In genomic region chr19:3186891-3187661, GRCh38 we compare ENCODE assay signal across 1 cellular context.
TF ChIP-seq lines count a peak whose summit lies in the region.

No MANE protein-coding gene starts in this region.

TF ChIP-seq in IMR-90, 13 proteins besides CTCF, POLR2A, EP300 and RAD21 (continued from another document):
- TF ChIP-seq BHLHE40 (IDR thresholded peaks at IDR 0.05; ENCODE audit: low read depth, low read length) (no peak), MAFK (IDR thresholded peaks at IDR 0.05; ENCODE audit: low read depth, low read length) (no peak), RFX5 (IDR thresholded peaks at IDR 0.05; ENCODE audit: low read depth, low read length) (no peak), SMC3 (IDR thresholded peaks at IDR 0.05; ENCODE audit: low read depth, low read length) (no peak), FOS (IDR thresholded peaks at IDR 0.05; ENCODE audit: low read depth, low read length) (no peak), NFE2L2 (IDR thresholded peaks at IDR 0.05; ENCODE audit: low read depth, low read length) (no peak)
